18 cellular contexts compared by ENCODE assay signal in genomic region chr9:36462245-36462644, GRCh38.
"Had no signal": no experiment of that assay in that cellular context is flagged by ENCODE, and none has a peak within 500 bp of the region (broad histone marks: within the 10 kb centered on the region; RNA-seq: fewer than 3 reads in every experiment).

No MANE protein-coding gene starts in this region.

- ATAC-seq: activated naive CD4-positive, alpha-beta T cell treated with anti-CD3 and anti-CD28 coated beads, Interleukin-2, amount 50 U/mL, for 72 hours; activated T-cell treated with anti-CD3 and anti-CD28 coated beads, Interleukin-2, amount 50 U/mL, for 72 hours; gastroesophageal sphincter; left lobe of liver; natural killer cell; right cardiac atrium; stimulated activated naive CD8-positive, alpha-beta T cell treated with anti-CD3 and anti-CD28 coated beads, Interleukin-15, Interleukin-2, amounts not matched to agents 100 U/mL and 50 U/mL, for 24 hours had no signal

- H3K4me3 Mint-ChIP-seq: activated B cell treated with CpG ODN at 0.5 μM for 24 hours; activated T-cell treated with anti-CD3 and anti-CD28 coated beads, Interleukin-2, amount 50 U/mL, for 72 hours; natural killer cell had no signal

- H3K27ac Mint-ChIP-seq: activated B cell treated with CpG ODN at 0.5 μM for 24 hours; activated naive CD4-positive, alpha-beta T cell treated with anti-CD3 and anti-CD28 coated beads, Interleukin-2, amount 50 U/mL, for 72 hours had no signal

- H3K4me3 ChIP-seq: gastroesophageal sphincter, heart right ventricle, skin epidermis had no signal

- H3K27me3 Mint-ChIP-seq: activated B cell treated with CpG ODN at 0.5 μM for 24 hours, progenitor cell of endocrine pancreas had no signal

- DNase-seq: activated B cell treated with CpG ODN at 0.5 μM for 24 hours; activated CD4-positive, alpha-beta T cell treated with anti-CD3 and anti-CD28 coated beads for 48 hours; activated CD8-positive, alpha-beta memory T cell treated with anti-CD3 and anti-CD28 coated beads, Interleukin-2, amount 50 U/mL, for 48 hours; activated gamma-delta T cell; activated T-cell treated with anti-CD3 and anti-CD28 coated beads, Interleukin-2, amount 50 U/mL, for 72 hours; amygdala; brain microvascular endothelial cell; heart right ventricle; natural killer cell; right cardiac atrium; stimulated activated CD4-positive, alpha-beta T cell treated with anti-CD3 and anti-CD28 coated beads, Interleukin-4, amount 100 ng/mL, for 24 hours; stimulated activated naive CD8-positive, alpha-beta T cell treated with anti-CD3 and anti-CD28 coated beads, Interleukin-15, Interleukin-2, amounts not matched to agents 100 U/mL and 50 U/mL, for 24 hours; T-helper 2 cell had no signal

- H3K36me3 Mint-ChIP-seq: natural killer cell had no signal

- H3K9me3 Mint-ChIP-seq: activated B cell treated with CpG ODN at 0.5 μM for 24 hours; activated naive CD4-positive, alpha-beta T cell treated with anti-CD3 and anti-CD28 coated beads, Interleukin-2, amount 50 U/mL, for 72 hours; activated T-cell treated with anti-CD3 and anti-CD28 coated beads, Interleukin-2, amount 50 U/mL, for 72 hours; natural killer cell had no signal

- H3K9me3 ChIP-seq: gastroesophageal sphincter, heart right ventricle had no signal

- H3K36me3 ChIP-seq: brain microvascular endothelial cell had no signal
